8 cellular contexts compared by ENCODE assay signal in genomic region chr9:73131376-73131775, GRCh38. TPM values are rescaled to one million over a fixed set of nuclear protein-coding genes. Genes with fewer than 3 reads are reported as not detected.
DNase-seq lines count a peak whose midpoint lies in the region; ATAC-seq and TF ChIP-seq lines count a peak whose summit lies in the region.

No MANE protein-coding gene starts in this region.

- no peak for ATAC-seq in GM19452 (IDR thresholded peaks at IDR 0.05; ENCODE audit: unreplicated experiment)
- ATAC-seq in GM18909 (IDR thresholded peaks at IDR 0.05; ENCODE audit: poor library complexity, unreplicated experiment) = no peak

- H3K4me3 ChIP-seq in HEK293 (ENCODE audit: low read depth, low read length) (no peak overlapping the region), SU-DHL-6 (ENCODE audit: insufficient read depth, low read length, poor library complexity, severe bottlenecking) (no peak overlapping the region), fibroblast of lung (replicated peaks in 1 of 4; ENCODE audit: control extremely low read depth in 1 of 4, insufficient read depth in 1 of 4, low read depth in 3 of 4, low read length in 4 of 4) (peak overlapping the region in 1 of 4 experiments; percentile 52), smooth muscle cell (no peak overlapping the region)

- H3K4me2 ChIP-seq in SU-DHL-6 (ENCODE audit: low read depth, low read length, poor library complexity, severe bottlenecking) (peak overlapping the region; percentile 84), fibroblast of lung (ENCODE audit: extremely low read depth, insufficient read depth, low read length) (peak overlapping the region; percentile 47), smooth muscle cell (peak overlapping the region; percentile 84)

- H4K20me1 ChIP-seq in SU-DHL-6 (ENCODE audit: low read depth, low read length) (no peaks in the 10 kb centered on the region), fibroblast of lung (ENCODE audit: control insufficient read depth, extremely low read depth, insufficient read depth, low read length) (no peaks in the 10 kb centered on the region), smooth muscle cell (ENCODE audit: low read depth) (no peaks in the 10 kb centered on the region)

- H3K36me3 ChIP-seq in HEK293 (ENCODE audit: control insufficient read depth in 2 of 2, insufficient read depth in 1 of 2, low read length in 2 of 2) = no peaks in the 10 kb centered on the region
- H3K36me3 ChIP-seq in SU-DHL-6 (ENCODE audit: low read length) = no peaks in the 10 kb centered on the region
- no peaks in the 10 kb centered on the region for H3K36me3 ChIP-seq in fibroblast of lung (ENCODE audit: control insufficient read depth, insufficient read depth, low read length)
- H3K36me3 ChIP-seq in smooth muscle cell (ENCODE audit: low read depth) = no peaks in the 10 kb centered on the region

- H3K4me1 ChIP-seq in HEK293 (ENCODE audit: control insufficient read depth, insufficient read depth, low read length) = no peaks in the 10 kb centered on the region; the same call in 1 of the 2 replicates
- peaks cover 3% of the 10 kb centered on the region for H3K4me1 ChIP-seq in fibroblast of lung (ENCODE audit: control insufficient read depth, extremely low read depth, insufficient read depth, low read length)
- peaks cover 32% of the 10 kb centered on the region for H3K4me1 ChIP-seq in smooth muscle cell (ENCODE audit: low read depth)

- DNase-seq in fibroblast of lung (ENCODE audit: low read depth in 2 of 2) (peak in 1 of 2 donors; percentile 24), smooth muscle cell (lab: John Stamatoyannopoulos, UW; ENCODE audit: unreplicated experiment) (no peak), NCI-H187 (lab: John Stamatoyannopoulos, UW) (no peak), GDM1 (lab: John Stamatoyannopoulos, UW) (no peak)

- H2AFZ ChIP-seq in SU-DHL-6 (ENCODE audit: low read depth, low read length, severe bottlenecking) (peak overlapping the region; percentile 74), fibroblast of lung (ENCODE audit: low read length) (peak overlapping the region; percentile 4), smooth muscle cell (ENCODE audit: low read depth) (peak overlapping the region; percentile 88)

- no peaks in the 10 kb centered on the region for H3F3A ChIP-seq in SU-DHL-6 (ENCODE audit: insufficient read depth)
- no peaks in the 10 kb centered on the region for H3F3A ChIP-seq in smooth muscle cell (ENCODE audit: low read depth)

- H3K9me3 ChIP-seq in HEK293 (ENCODE audit: control insufficient read depth, insufficient read depth, low read depth, low read length) (no peaks in the 10 kb centered on the region), SU-DHL-6 (ENCODE audit: insufficient read depth, low read length) (no peaks in the 10 kb centered on the region), fibroblast of lung (ENCODE audit: control insufficient read depth, insufficient read depth, low read depth, low read length) (no peaks in the 10 kb centered on the region), smooth muscle cell (replicated peaks; ENCODE audit: low read depth) (no peaks in the 10 kb centered on the region)

- H3K27me3 ChIP-seq in SU-DHL-6 (ENCODE audit: low read length) (no peaks in the 10 kb centered on the region), fibroblast of lung (ENCODE audit: control insufficient read depth, insufficient read depth, low read length) (no peaks in the 10 kb centered on the region), smooth muscle cell (ENCODE audit: low read depth) (no peaks in the 10 kb centered on the region)

- POLR2A ChIA-PET in HEK293 (lab: Yijun Ruan, JAX) = no interaction called here

- 67% methylated on average over 1 of the region's 1 CpG for WGBS in smooth muscle cell (ENCODE audit: low lambda C conversion rate)

- CTCF ChIA-PET in HEK293 (lab: Yijun Ruan, JAX) = interaction anchor here (0.5 to 1.1 kb wide), 4 partner anchors 10 to 109 kb away, joined by 3 to 9 read pairs (median 4); no protein-coding TSS in a partner anchor

- no peaks in the 10 kb centered on the region for H3K9me2 ChIP-seq in SU-DHL-6 (replicated peaks; ENCODE audit: insufficient read depth, low read length)

- H3K9ac ChIP-seq in SU-DHL-6 (ENCODE audit: low read length) (0 out of 2 replicates have a peak overlapping the region, but pooled peaks have one; percentile 43), fibroblast of lung (ENCODE audit: insufficient read depth, low read length) (no peak overlapping the region), smooth muscle cell (ENCODE audit: low read depth) (peak overlapping the region; percentile 94)

- H3K27ac ChIP-seq in HEK293 (ENCODE audit: extremely low read depth, low read depth, low read length) (no peak overlapping the region), SU-DHL-6 (ENCODE audit: low read depth, low read length) (no peak overlapping the region), fibroblast of lung (ENCODE audit: insufficient read depth, low read length) (peak overlapping the region; percentile 94), smooth muscle cell (ENCODE audit: low read depth) (peak overlapping the region; percentile 99)

- no peak for TF ChIP-seq CTCF in HEK293 (tag by site-specific recombination; IDR thresholded peaks at IDR 0.05)
- no peak for TF ChIP-seq CTCF in SU-DHL-6 (IDR thresholded peaks at IDR 0.05; ENCODE audit: insufficient read depth, low read length, poor library complexity, severe bottlenecking)
- TF ChIP-seq CTCF in fibroblast of lung (conservative IDR thresholded peaks at IDR 0.05 in 1 of 2, IDR thresholded peaks at IDR 0.05 in 1 of 2; ENCODE audit: low read depth in 1 of 2, low read length in 2 of 2) = no peak
- TF ChIP-seq CTCF in smooth muscle cell (IDR thresholded peaks at IDR 0.05; ENCODE audit: borderline replicate concordance, insufficient read depth, poor library complexity, severe bottlenecking) = no peak

- no peaks in the 10 kb centered on the region for H3K79me2 ChIP-seq in SU-DHL-6 (ENCODE audit: insufficient read depth, low read length)
- H3K79me2 ChIP-seq in fibroblast of lung (ENCODE audit: control insufficient read depth, insufficient read depth, low read length) = no peaks in the 10 kb centered on the region
- no peaks in the 10 kb centered on the region for H3K79me2 ChIP-seq in smooth muscle cell (ENCODE audit: low read depth)

TF ChIP-seq in HEK293, 187 proteins besides CTCF, POLR2A, EP300 and RAD21:
- TF ChIP-seq ZNF138 (tag by site-specific recombination; IDR thresholded peaks at IDR 0.05; ENCODE audit: borderline replicate concordance) = no peak
- peak; percentile 80 for TF ChIP-seq SP7 (tag by site-specific recombination; IDR thresholded peaks at IDR 0.05)
- TF ChIP-seq ZNF10 (tag by site-specific recombination; IDR thresholded peaks at IDR 0.05) = no peak
- TF ChIP-seq ZBTB26 (tag by site-specific recombination; optimal IDR thresholded peaks at IDR 0.05) = no peak

RNA-seq across cellular contexts. Expression of gene ANXA1, which starts 20.3 kb away (rescaled TPM):
- 578 and 966 TPM in 2 replicates for total RNA-seq in fibroblast of lung
- polyA plus RNA-seq in fibroblast of lung = 817 and 860 TPM in 2 replicates
- polyA plus RNA-seq in fibroblast of lung (2012) = 500 and 603 TPM in 2 replicates
- polyA minus RNA-seq in fibroblast of lung (ENCODE audit: low replicate concordance) = 42.9 and 82.4 TPM in 2 replicates
- 897 and 967 TPM in 2 replicates for total RNA-seq in smooth muscle cell
- polyA plus RNA-seq in smooth muscle cell = 266 and 573 TPM in 2 replicates

Comparison
In these comparisons a context has a peak if more than half of its experiments do, and no peak if none do; other contexts are left out.
1. H3K27ac ChIP-seq: peak in fibroblast of lung (single experiment) and smooth muscle cell (single experiment); none in HEK293 (single experiment) and SU-DHL-6 (single experiment).
2. H2AFZ ChIP-seq: peak in every context shown above with its lines; median percentile 88 in smooth muscle cell; 74 in SU-DHL-6; 4 in fibroblast of lung.
3. Peak in every context shown above with its lines, with median percentiles within 50 percentile points of each other: H3K4me2 ChIP-seq.